In the genomic region with DNA sequence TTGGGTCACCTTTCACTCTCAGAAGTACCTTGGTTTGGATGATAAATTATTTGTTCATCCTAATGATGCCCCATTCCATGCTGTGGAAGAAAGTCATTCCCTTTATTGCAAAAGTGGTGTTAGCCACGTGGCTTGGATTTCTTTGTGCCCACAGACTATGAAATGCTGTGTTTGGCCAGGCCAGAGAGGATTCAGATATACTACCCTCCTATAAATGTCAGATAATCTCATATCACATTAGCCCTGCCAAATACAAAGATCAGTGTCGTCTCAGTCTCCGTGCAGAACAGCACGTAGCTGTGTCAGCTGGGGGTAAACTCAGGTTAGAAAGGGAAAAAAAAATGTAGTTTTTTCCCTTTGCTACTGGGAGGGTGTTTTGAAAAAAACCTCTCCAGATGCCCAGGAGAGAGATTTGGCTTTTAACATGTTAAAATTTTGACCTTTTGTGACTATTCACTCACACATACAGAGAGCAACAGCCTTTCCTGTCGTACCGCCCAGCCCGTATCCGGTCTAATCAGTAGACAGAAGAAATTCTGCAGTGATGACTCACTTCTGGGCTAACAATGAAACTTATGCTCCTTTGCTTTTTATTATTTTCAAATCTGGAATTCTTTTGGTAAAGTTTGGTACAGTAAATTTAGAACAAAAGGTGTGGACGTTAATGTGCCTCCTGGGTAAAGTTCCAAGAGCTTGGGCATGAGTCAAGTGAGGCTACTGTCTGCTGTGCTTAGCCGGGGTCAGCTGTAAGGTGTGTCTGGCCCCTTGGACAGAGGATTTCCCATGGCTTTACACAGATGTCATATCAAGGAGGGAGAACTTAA, we compare ENCODE assay signal across 9 cellular contexts. TPM values are rescaled to one million over a fixed set of nuclear protein-coding genes. Genes with fewer than 3 reads are reported as not detected.
DNase-seq lines count a peak whose midpoint lies in the region; ATAC-seq, FAIRE-seq and TF ChIP-seq lines count a peak whose summit lies in the region.
"Had no signal": no experiment of that assay in that cellular context is flagged by ENCODE, and none has a peak within 500 bp of the region (broad histone marks: within the 10 kb centered on the region; RNA-seq: fewer than 3 reads in every experiment).

No MANE protein-coding gene starts in this region.

- peak overlapping the region; percentile 98 for H3K27ac Mint-ChIP-seq in astrocyte (ENCODE audit: unreplicated experiment)
- peak overlapping the region; percentile 38 for H3K27ac Mint-ChIP-seq in stimulated activated naive CD8-positive, alpha-beta T cell treated with anti-CD3 and anti-CD28 coated beads, Interleukin-15, Interleukin-2, amounts not matched to agents 100 ng/mL and 50 ng/mL, for 24 hours

- no peak overlapping the region for H3K4me3 ChIP-seq in astrocyte (ENCODE audit: insufficient read depth, low read depth, low read length)
- H3K4me3 ChIP-seq: BLaER1 had no signal

- peak overlapping the region; percentile 42 for H2AFZ ChIP-seq in astrocyte (ENCODE audit: low read depth, low read length)

- FAIRE-seq in astrocyte (lab: Jason Lieb, UNC), result peak; percentile 99

- no peaks in the 10 kb centered on the region for H3K27me3 ChIP-seq in astrocyte (ENCODE audit: insufficient read depth, low read length)
- H3K27me3 ChIP-seq: BLaER1 had no signal

- H3K27ac ChIP-seq in astrocyte (ENCODE audit: low read depth, low read length), result peak overlapping the region; percentile 94
- H3K27ac ChIP-seq: BLaER1 had no signal

- peaks cover 48% of the 10 kb centered on the region for H3K4me1 ChIP-seq in astrocyte (ENCODE audit: insufficient read depth, low read length)
- H3K4me1 ChIP-seq: BLaER1 had no signal

- H3K9me3 Mint-ChIP-seq in astrocyte (ENCODE audit: unreplicated experiment), result no peaks in the 10 kb centered on the region
- H3K9me3 Mint-ChIP-seq in stimulated activated naive CD8-positive, alpha-beta T cell treated with anti-CD3 and anti-CD28 coated beads, Interleukin-15, Interleukin-2, amounts not matched to agents 100 ng/mL and 50 ng/mL, for 24 hours, result no peaks in the 10 kb centered on the region

- H3K4me1 Mint-ChIP-seq in astrocyte (ENCODE audit: low read depth, unreplicated experiment), result peaks cover 47% of the 10 kb centered on the region
- H3K4me1 Mint-ChIP-seq in stimulated activated naive CD8-positive, alpha-beta T cell treated with anti-CD3 and anti-CD28 coated beads, Interleukin-15, Interleukin-2, amounts not matched to agents 100 ng/mL and 50 ng/mL, for 24 hours (ENCODE audit: low read depth), result peaks cover 5% of the 10 kb centered on the region

- no peaks in the 10 kb centered on the region for H4K20me1 ChIP-seq in astrocyte (ENCODE audit: insufficient read depth, low read length)
- H4K20me1 ChIP-seq: BLaER1 had no signal

- DNase-seq in SIG-M5 treated with dmso at 0.1 percent for 504 hours (lab: John Stamatoyannopoulos, UW; ENCODE audit: unreplicated experiment), result peak; percentile 18
- no peak for DNase-seq in SIG-M5 (lab: John Stamatoyannopoulos, UW)
- DNase-seq in HK-2 (ENCODE audit: unreplicated experiment), result peak; percentile 47
- peak; percentile 95 for DNase-seq in astrocyte (ENCODE audit: low read depth)
- peak; percentile 23 for DNase-seq in iPS-NIHi7 (ENCODE audit: extremely low spot score)
- DNase-seq in SHP77 treated with DMSO at 0.1 percent for 48 hours (lab: John Stamatoyannopoulos, UW), result no peak

- peaks cover 3% of the 10 kb centered on the region for H3K36me3 Mint-ChIP-seq in astrocyte (ENCODE audit: low read depth, unreplicated experiment)
- H3K36me3 Mint-ChIP-seq in stimulated activated naive CD8-positive, alpha-beta T cell treated with anti-CD3 and anti-CD28 coated beads, Interleukin-15, Interleukin-2, amounts not matched to agents 100 ng/mL and 50 ng/mL, for 24 hours (ENCODE audit: low read depth), result no peaks in the 10 kb centered on the region

- H3K9ac ChIP-seq in astrocyte (ENCODE audit: low read length), result peak overlapping the region; percentile 72
- H3K9ac ChIP-seq: BLaER1 had no signal

- peak overlapping the region; percentile 71 for H3K4me2 ChIP-seq in astrocyte (ENCODE audit: low read length)
- H3K4me2 ChIP-seq: BLaER1 had no signal

- no peaks in the 10 kb centered on the region for H3K36me3 ChIP-seq in astrocyte (ENCODE audit: insufficient read depth, low read length)
- H3K36me3 ChIP-seq: BLaER1 had no signal

- H3K4me3 Mint-ChIP-seq in astrocyte (ENCODE audit: unreplicated experiment), result peak overlapping the region; percentile 16
- no peak overlapping the region for H3K4me3 Mint-ChIP-seq in stimulated activated naive CD8-positive, alpha-beta T cell treated with anti-CD3 and anti-CD28 coated beads, Interleukin-15, Interleukin-2, amounts not matched to agents 100 ng/mL and 50 ng/mL, for 24 hours

- H3K79me2 ChIP-seq in astrocyte (ENCODE audit: insufficient read depth, low read length), result no peaks in the 10 kb centered on the region

- ATAC-seq in GM19467 (IDR thresholded peaks at IDR 0.05; ENCODE audit: unreplicated experiment), result no peak

- TF ChIP-seq CTCF in astrocyte (IDR thresholded peaks at IDR 0.05; ENCODE audit: insufficient read depth, low read depth, low read length), result no peak

- H3K27me3 Mint-ChIP-seq in astrocyte (ENCODE audit: low read depth, unreplicated experiment), result no peaks in the 10 kb centered on the region
- peaks cover 4% of the 10 kb centered on the region for H3K27me3 Mint-ChIP-seq in stimulated activated naive CD8-positive, alpha-beta T cell treated with anti-CD3 and anti-CD28 coated beads, Interleukin-15, Interleukin-2, amounts not matched to agents 100 ng/mL and 50 ng/mL, for 24 hours

- no peaks in the 10 kb centered on the region for H3K9me3 ChIP-seq in astrocyte (ENCODE audit: insufficient read depth, low read depth, low read length)
- H3K9me3 ChIP-seq: BLaER1 had no signal

RNA-seq across cellular contexts. Expression of gene PTPRB, which starts 8.5 kb away (rescaled TPM):
- total RNA-seq in astrocyte, result 2.2 and 2.5 TPM in 2 replicates

Comparison
In these comparisons a context has a peak if more than half of its experiments do, and no peak if none do; other contexts are left out.
1. DNase-seq: peak in SIG-M5 treated with dmso at 0.1 percent for 504 hours (single experiment), HK-2 (single experiment), astrocyte (single experiment) and iPS-NIHi7 (single experiment); none in SIG-M5 (single experiment) and SHP77 treated with DMSO at 0.1 percent for 48 hours (single experiment).